ENCODE assay signal across 12 cellular contexts in the genomic region with DNA sequence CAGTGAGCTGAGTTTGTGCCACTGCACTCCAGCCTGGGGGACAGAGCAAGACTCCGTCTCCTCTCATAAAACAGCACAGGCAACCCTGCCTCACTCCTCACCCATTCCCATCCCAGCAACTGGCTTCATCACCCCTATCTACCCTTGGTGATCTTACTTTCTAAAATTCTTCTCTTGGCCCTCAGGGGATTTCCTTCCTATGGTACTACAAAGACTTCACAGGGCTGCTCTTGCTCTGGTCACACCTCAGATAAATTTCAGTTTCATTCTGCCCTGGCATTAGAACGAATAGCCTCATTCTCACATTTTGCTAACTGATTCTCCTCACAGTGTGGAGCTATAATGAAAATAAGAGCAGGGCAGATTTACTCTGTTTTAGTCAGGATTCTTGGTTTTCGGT. TPM values are rescaled to one million over a fixed set of nuclear protein-coding genes. Genes with fewer than 3 reads are reported as not detected.
DNase-seq lines count a peak whose midpoint lies in the region; ATAC-seq and TF ChIP-seq lines count a peak whose summit lies in the region.
"Had no signal": no experiment of that assay in that cellular context is flagged by ENCODE, and none has a peak within 500 bp of the region (broad histone marks: within the 10 kb centered on the region; RNA-seq: fewer than 3 reads in every experiment).

No MANE protein-coding gene starts in this region.

- H2AK5ac ChIP-seq in trophoblast cell (ENCODE audit: low read length): peak overlapping the region; percentile 30

- H3K4me3 ChIP-seq in trophoblast cell (ENCODE audit: low read depth, low read length) (no peak overlapping the region), gastroesophageal sphincter (no peak overlapping the region)
- H3K4me3 ChIP-seq: coronary artery had no signal

- no peaks in the 10 kb centered on the region for H3K9me3 Mint-ChIP-seq in activated CD4-positive, alpha-beta T cell treated with anti-CD3 and anti-CD28 coated beads, Interleukin-2, amount 10 ng/mL, durations not matched to agents 7 days and 5 days
- H3K9me3 Mint-ChIP-seq: activated T-cell treated with anti-CD3 and anti-CD28 coated beads, Interleukin-2, amount 50 U/mL, for 24 hours had no signal

- no peaks in the 10 kb centered on the region for H3K36me3 Mint-ChIP-seq in activated CD4-positive, alpha-beta T cell treated with anti-CD3 and anti-CD28 coated beads, Interleukin-2, amount 10 ng/mL, durations not matched to agents 7 days and 5 days (ENCODE audit: low read depth)
- H3K36me3 Mint-ChIP-seq: naive B cell had no signal

- peak overlapping the region; percentile 48 for H2BK5ac ChIP-seq in trophoblast cell (ENCODE audit: low read depth, low read length, poor library complexity)

- CTCF ChIA-PET in activated CD4-positive, alpha-beta T cell treated with anti-CD3 and anti-CD28 coated beads, Interleukin-2, amount 10 ng/mL, durations not matched to agents 7 days and 5 days (lab: Charles Lee): interaction anchor here (1.0 to 2.1 kb wide), 3 partner anchors 9 to 1091 kb away, joined by 3 to 7 read pairs (median 3); no protein-coding TSS in a partner anchor

- H2AFZ ChIP-seq in trophoblast cell (ENCODE audit: insufficient read depth, low read length, poor library complexity): no peak overlapping the region

- H3K9me3 ChIP-seq in trophoblast cell (ENCODE audit: insufficient read depth, low read depth, low read length) (no peaks in the 10 kb centered on the region), gastroesophageal sphincter (no peaks in the 10 kb centered on the region)

- peaks cover 2 to 3% of the 10 kb centered on the region in 2 experiments for H3K4me1 ChIP-seq in trophoblast cell (ENCODE audit: control insufficient read depth in 1 of 2, insufficient read depth in 2 of 2, low read length in 2 of 2)
- H3K4me1 ChIP-seq in gastroesophageal sphincter: no peaks in the 10 kb centered on the region

- peaks cover 1% of the 10 kb centered on the region for H3K27me3 Mint-ChIP-seq in activated CD4-positive, alpha-beta T cell treated with anti-CD3 and anti-CD28 coated beads, Interleukin-2, amount 10 ng/mL, durations not matched to agents 7 days and 5 days
- H3K27me3 Mint-ChIP-seq: activated T-cell treated with anti-CD3 and anti-CD28 coated beads, Interleukin-2, amount 50 U/mL, for 24 hours had no signal

- TF ChIP-seq CTCF in gastroesophageal sphincter (IDR thresholded peaks at IDR 0.05): no peak

- no peaks in the 10 kb centered on the region for H3K36me3 ChIP-seq in trophoblast cell (ENCODE audit: control insufficient read depth in 1 of 2, insufficient read depth in 2 of 2, low read length in 2 of 2)
- H3K36me3 ChIP-seq in gastroesophageal sphincter: no peaks in the 10 kb centered on the region

- H3K27ac Mint-ChIP-seq in activated CD4-positive, alpha-beta T cell treated with anti-CD3 and anti-CD28 coated beads, Interleukin-2, amount 10 ng/mL, durations not matched to agents 7 days and 5 days: no peak overlapping the region
- H3K27ac Mint-ChIP-seq: activated T-cell treated with anti-CD3 and anti-CD28 coated beads, Interleukin-2, amount 50 U/mL, for 24 hours had no signal

- H3K4me2 ChIP-seq in trophoblast cell (ENCODE audit: low read length): no peak overlapping the region

- H3K79me2 ChIP-seq in trophoblast cell (ENCODE audit: control insufficient read depth, insufficient read depth, low read length, poor library complexity): no peaks in the 10 kb centered on the region

- peaks cover 12% of the 10 kb centered on the region for H3K4me1 Mint-ChIP-seq in activated CD4-positive, alpha-beta T cell treated with anti-CD3 and anti-CD28 coated beads, Interleukin-2, amount 10 ng/mL, durations not matched to agents 7 days and 5 days

- DNase-seq in trophoblast cell: peak in 1 of 2 donors; percentile 67
- DNase-seq in GF-D8 (lab: John Stamatoyannopoulos, UW): no peak
- no peak for DNase-seq in hippocampal formation (lab: John Stamatoyannopoulos, UW)
- DNase-seq in activated CD4-positive, alpha-beta T cell treated with anti-CD3 and anti-CD28 coated beads, Interleukin-2, amount 10 ng/mL, durations not matched to agents 7 days and 5 days: no peak
- DNase-seq: activated T-cell treated with anti-CD3 and anti-CD28 coated beads, Interleukin-2, amount 50 U/mL, for 24 hours; naive B cell; NCI-H345 had no signal

- H3K18ac ChIP-seq in trophoblast cell (ENCODE audit: low read length): no peak overlapping the region

- peaks cover 2% of the 10 kb centered on the region for H3K79me1 ChIP-seq in trophoblast cell (ENCODE audit: low read length)

- TF ChIP-seq EP300 in gastroesophageal sphincter (IDR thresholded peaks at IDR 0.05): no peak

- no peak for TF ChIP-seq POLR2A in gastroesophageal sphincter (IDR thresholded peaks at IDR 0.05)

- H3K4ac ChIP-seq in trophoblast cell (ENCODE audit: low read depth, low read length): no peak overlapping the region

- H2BK120ac ChIP-seq in trophoblast cell (ENCODE audit: insufficient read depth, low read length, poor library complexity): peak overlapping the region; percentile 69

- H3K27ac ChIP-seq in trophoblast cell (ENCODE audit: low read depth, low read length) (peak overlapping the region; percentile 19), gastroesophageal sphincter (no peak overlapping the region)
- H3K27ac ChIP-seq: coronary artery had no signal

- H3K14ac ChIP-seq in trophoblast cell (ENCODE audit: low read length): peak overlapping the region; percentile 48

- peak; percentile 94 for ATAC-seq in GM18909 (IDR thresholded peaks at IDR 0.05; ENCODE audit: poor library complexity, unreplicated experiment)
- ATAC-seq in GM21737 (IDR thresholded peaks at IDR 0.05; ENCODE audit: unreplicated experiment): peak; percentile 94
- ATAC-seq in HG03342 (IDR thresholded peaks at IDR 0.05; ENCODE audit: unreplicated experiment): peak; percentile 89
- ATAC-seq in gastroesophageal sphincter: no peak

- no peak overlapping the region for H4K8ac ChIP-seq in trophoblast cell (ENCODE audit: low read depth, low read length)

- no peak overlapping the region for H3K4me3 Mint-ChIP-seq in activated CD4-positive, alpha-beta T cell treated with anti-CD3 and anti-CD28 coated beads, Interleukin-2, amount 10 ng/mL, durations not matched to agents 7 days and 5 days
- H3K4me3 Mint-ChIP-seq: activated T-cell treated with anti-CD3 and anti-CD28 coated beads, Interleukin-2, amount 50 U/mL, for 24 hours; naive B cell had no signal

- no peak overlapping the region for H3K9ac ChIP-seq in trophoblast cell (ENCODE audit: low read length)

- no CpG with 5 or more reads among the region's 3 CpGs for WGBS in trophoblast cell (ENCODE audit: extremely low coverage, insufficient coverage, insufficient read length)
- WGBS in gastroesophageal sphincter (ENCODE audit: low coverage in 1 of 2), 2 donors: 78 to 93% methylated on average over 3 of the region's 3 CpGs

- H2BK12ac ChIP-seq in trophoblast cell (ENCODE audit: low read length): peak overlapping the region; percentile 63

- no peak overlapping the region for H4K12ac ChIP-seq in trophoblast cell (ENCODE audit: low read depth, low read length)

- POLR2A ChIA-PET in activated CD4-positive, alpha-beta T cell treated with anti-CD3 and anti-CD28 coated beads, Interleukin-2, amount 10 ng/mL, durations not matched to agents 7 days and 5 days (lab: Charles Lee): no interaction called here

- H3K23ac ChIP-seq in trophoblast cell (ENCODE audit: low read length): no peak overlapping the region

- H3K27me3 ChIP-seq in trophoblast cell (ENCODE audit: insufficient read depth, low read length): no peaks in the 10 kb centered on the region
- peaks cover under 1% of the 10 kb centered on the region for H3K27me3 ChIP-seq in gastroesophageal sphincter

- H4K91ac ChIP-seq in trophoblast cell (ENCODE audit: low read depth, low read length): peak overlapping the region; percentile 62

RNA-seq across cellular contexts. Expression of gene CRBN, which starts 22.1 kb away (rescaled TPM):
- polyA plus RNA-seq in trophoblast cell (2013): 20.4 and 20.7 TPM in 2 replicates
- total RNA-seq in gastroesophageal sphincter: 100 to 1,000 TPM in 3 of 4 donors, 10 to 100 TPM in 1; 56.1 to 205 (median 124) TPM
- total RNA-seq in activated CD4-positive, alpha-beta T cell treated with anti-CD3 and anti-CD28 coated beads, Interleukin-2, amount 10 ng/mL, durations not matched to agents 7 days and 5 days: 10 to 100 TPM; 69.7 to 76.2 TPM
